In the genomic region with DNA sequence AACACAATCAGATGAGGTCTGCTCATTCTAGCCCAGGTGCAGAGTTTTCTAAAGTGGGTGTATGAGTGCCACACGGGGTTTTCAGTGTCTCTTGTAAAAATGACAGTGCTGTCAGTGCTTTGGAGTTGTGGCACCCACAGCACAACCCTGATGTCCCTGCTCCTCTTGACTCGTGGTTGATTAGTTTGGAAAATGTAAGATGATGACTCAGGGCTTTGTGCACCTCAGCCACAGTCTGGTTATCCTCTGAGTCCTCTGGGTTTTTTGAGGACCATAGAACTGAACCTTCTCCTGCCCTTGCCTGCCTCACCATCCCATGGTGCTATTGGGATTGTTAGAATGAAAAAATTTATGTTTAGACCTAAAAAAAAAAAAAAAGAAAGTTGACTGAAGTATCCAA, we compare ENCODE assay signal across 19 cellular contexts.
DNase-seq lines count a peak whose midpoint lies in the region; ATAC-seq and TF ChIP-seq lines count a peak whose summit lies in the region.
"Had no signal": no experiment of that assay in that cellular context is flagged by ENCODE, and none has a peak within 500 bp of the region (broad histone marks: within the 10 kb centered on the region; RNA-seq: fewer than 3 reads in every experiment).

No MANE protein-coding gene starts in this region.

- peak; percentile 29 for DNase-seq in AG08396 (ENCODE audit: low spot score)
- DNase-seq in HFFc6, result peak; percentile 31
- DNase-seq in astrocyte of the spinal cord (ENCODE audit: low read depth, low spot score), result peak; percentile 43
- peak; percentile 49 for DNase-seq in kidney tubule cell (ENCODE audit: low spot score)
- no peak for DNase-seq in GM10266 (ENCODE audit: extremely low spot score)
- DNase-seq in Ammon's horn (ENCODE audit: low spot score), result no peak
- DNase-seq: activated CD4-positive, alpha-beta memory T cell treated with anti-CD3 and anti-CD28 coated beads for 36 hours; activated naive CD8-positive, alpha-beta T cell treated with anti-CD3 and anti-CD28 coated beads, Interleukin-2, amount 10 ng/mL, durations not matched to agents 7 days and 5 days; activated T-cell treated with anti-CD3 and anti-CD28 coated beads, Interleukin-2, amount 50 U/mL, for 4 hours; AML-193; effector memory CD8-positive, alpha-beta T cell; MV-4-11; NCI-H774; Peyer's patch; stomach had no signal

- peaks cover 5% of the 10 kb centered on the region for H3K27me3 Mint-ChIP-seq in HFFc6 (ENCODE audit: insufficient read depth)
- H3K27me3 Mint-ChIP-seq: activated CD4-positive, alpha-beta memory T cell treated with anti-CD3 and anti-CD28 coated beads for 36 hours; activated naive CD8-positive, alpha-beta T cell treated with anti-CD3 and anti-CD28 coated beads, Interleukin-2, amount 10 ng/mL, durations not matched to agents 7 days and 5 days had no signal

- TF ChIP-seq CTCF in HFFc6 (IDR thresholded peaks at IDR 0.05), result no peak
- no peak for TF ChIP-seq CTCF in astrocyte of the spinal cord (IDR thresholded peaks at IDR 0.05; ENCODE audit: low read depth, low read length)
- TF ChIP-seq CTCF in GM10266 (IDR thresholded peaks at IDR 0.05; ENCODE audit: control insufficient read depth, insufficient read depth, low read depth, missing control alignments), result no peak

- H3K4me3 ChIP-seq in astrocyte of the spinal cord (ENCODE audit: low read depth, low read length), result no peak overlapping the region
- H3K4me3 ChIP-seq: Peyer's patch, stomach, vagina had no signal

- H3K4me1 Mint-ChIP-seq in HFFc6 (ENCODE audit: low read depth), result peaks cover 82% of the 10 kb centered on the region

- peak overlapping the region; percentile 36 for H3K4me3 Mint-ChIP-seq in HFFc6
- H3K4me3 Mint-ChIP-seq: activated CD4-positive, alpha-beta memory T cell treated with anti-CD3 and anti-CD28 coated beads for 36 hours; activated naive CD8-positive, alpha-beta T cell treated with anti-CD3 and anti-CD28 coated beads, Interleukin-2, amount 10 ng/mL, durations not matched to agents 7 days and 5 days; activated T-cell treated with anti-CD3 and anti-CD28 coated beads, Interleukin-2, amount 50 U/mL, for 4 hours; effector memory CD8-positive, alpha-beta T cell; nephron had no signal

- ATAC-seq in GM21367 (IDR thresholded peaks at IDR 0.05; ENCODE audit: unreplicated experiment) (no peak), HG02852 (IDR thresholded peaks at IDR 0.05; ENCODE audit: unreplicated experiment) (no peak)
- ATAC-seq: activated T-cell treated with anti-CD3 and anti-CD28 coated beads, Interleukin-2, amount 50 U/mL, for 4 hours; effector memory CD8-positive, alpha-beta T cell had no signal

- in situ Hi-C loops in astrocyte of the spinal cord (cut with HindIII; ENCODE audit: low sequenced_read_pairs), result no loop called here

- H3K27ac Mint-ChIP-seq in HFFc6, result peak overlapping the region; percentile 75
- H3K27ac Mint-ChIP-seq: activated CD4-positive, alpha-beta memory T cell treated with anti-CD3 and anti-CD28 coated beads for 36 hours; activated naive CD8-positive, alpha-beta T cell treated with anti-CD3 and anti-CD28 coated beads, Interleukin-2, amount 10 ng/mL, durations not matched to agents 7 days and 5 days; effector memory CD8-positive, alpha-beta T cell; nephron had no signal

- peaks cover 72% of the 10 kb centered on the region for H3K36me3 Mint-ChIP-seq in HFFc6 (ENCODE audit: low read depth)
- H3K36me3 Mint-ChIP-seq: activated CD4-positive, alpha-beta memory T cell treated with anti-CD3 and anti-CD28 coated beads for 36 hours had no signal

- H3K9me3 Mint-ChIP-seq in HFFc6, result peaks cover 11% of the 10 kb centered on the region; the same call in 1 of the 2 replicates
- H3K9me3 Mint-ChIP-seq: activated CD4-positive, alpha-beta memory T cell treated with anti-CD3 and anti-CD28 coated beads for 36 hours; activated naive CD8-positive, alpha-beta T cell treated with anti-CD3 and anti-CD28 coated beads, Interleukin-2, amount 10 ng/mL, durations not matched to agents 7 days and 5 days; activated T-cell treated with anti-CD3 and anti-CD28 coated beads, Interleukin-2, amount 50 U/mL, for 4 hours; nephron had no signal

Comparison
In these comparisons a context has a peak if more than half of its experiments do, and no peak if none do; other contexts are left out.
1. DNase-seq: peak in AG08396 (single experiment), HFFc6 (single experiment), astrocyte of the spinal cord (single experiment) and kidney tubule cell (single experiment); none in GM10266 (single experiment) and Ammon's horn (single experiment).